Comparison of ENCODE assay signal across 20 cellular contexts in the genomic region with DNA sequence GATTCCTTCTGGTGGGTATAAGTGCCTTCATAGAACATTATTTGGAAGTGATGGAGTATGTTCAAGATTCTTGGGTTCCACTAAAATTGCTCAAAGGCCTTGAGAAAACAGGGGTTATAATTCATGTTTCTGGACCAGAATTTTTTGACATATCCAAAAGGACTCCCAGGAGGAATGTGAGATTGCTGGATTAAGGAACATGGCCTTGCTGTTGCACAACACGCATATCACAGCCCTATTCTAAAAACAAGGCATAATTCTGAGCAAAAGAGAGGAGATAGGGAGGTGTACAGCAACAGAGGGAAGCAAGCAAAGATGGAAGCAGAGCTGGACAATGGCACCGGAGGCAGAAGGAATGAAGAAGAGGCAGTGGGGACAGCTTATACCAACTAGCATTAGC.
DNase-seq lines count a peak whose midpoint lies in the region; ATAC-seq and TF ChIP-seq lines count a peak whose summit lies in the region.
"Had no signal": no experiment of that assay in that cellular context is flagged by ENCODE, and none has a peak within 500 bp of the region (broad histone marks: within the 10 kb centered on the region; RNA-seq: fewer than 3 reads in every experiment).

No MANE protein-coding gene starts in this region.

- H2BK120ac ChIP-seq in H9 (ENCODE audit: low read depth, low read length, poor library complexity, severe bottlenecking): no peak overlapping the region

- no peaks in the 10 kb centered on the region for H3K36me3 ChIP-seq in right atrium auricular region
- H3K36me3 ChIP-seq in heart left ventricle: no peaks in the 10 kb centered on the region
- H3K36me3 ChIP-seq in gastrocnemius medialis: no peaks in the 10 kb centered on the region
- H3K36me3 ChIP-seq: HAP-1 had no signal

- no peak overlapping the region for H3K23ac ChIP-seq in H9 (ENCODE audit: insufficient read length, low read depth, low read length)

- no peaks in the 10 kb centered on the region for H3K79me1 ChIP-seq in H9 (ENCODE audit: insufficient read depth, low read depth, low read length, poor library complexity, severe bottlenecking)

- no peak overlapping the region for H2AK5ac ChIP-seq in H9 (ENCODE audit: insufficient read length, low read length)

- H3K79me2 ChIP-seq in H9 (ENCODE audit: insufficient read depth, low read length): no peaks in the 10 kb centered on the region

- H3K27ac ChIP-seq in right atrium auricular region: no peak overlapping the region
- peak overlapping the region in 2 of 12 donors; percentile 46 to 54 for H3K27ac ChIP-seq in heart left ventricle
- peak overlapping the region in 1 of 4 donors; percentile 32 for H3K27ac ChIP-seq in gastrocnemius medialis
- no peak overlapping the region for H3K27ac ChIP-seq in H9 (ENCODE audit: insufficient read length, low read depth, low read length)
- H3K27ac ChIP-seq: PC-9, RWPE1 had no signal

- H4K8ac ChIP-seq in H9 (replicated peaks; ENCODE audit: insufficient read length, low read depth, low read length): no peak overlapping the region

- no peak for DNase-seq in Right ventricle myocardium superior
- DNase-seq in right atrium auricular region (ENCODE audit: low spot score): no peak
- no peak for DNase-seq in heart left ventricle
- DNase-seq in gastrocnemius medialis: peak in 1 of 2 donors; percentile 34
- no peak for DNase-seq in retina
- no peak for DNase-seq in H9
- DNase-seq in GM13976 (ENCODE audit: low spot score): no peak
- DNase-seq: 8988T, COR-L47, NCI-H1092 treated with DMSO at 0.1 percent for 48 hours, NCI-H146, NCI-H2029 treated with DMSO at 0.1 percent for 48 hours, NCI-H2171, NCI-H526, PC-9 had no signal

- no peak overlapping the region for H2BK5ac ChIP-seq in H9 (ENCODE audit: insufficient read length, low read length)

- H3K9me3 Mint-ChIP-seq in H9: no peaks in the 10 kb centered on the region

- TF ChIP-seq POLR2A in heart left ventricle (IDR thresholded peaks at IDR 0.05): no peak
- TF ChIP-seq POLR2A in gastrocnemius medialis (IDR thresholded peaks at IDR 0.05): no peak

- 75 to 90% (median 82%) methylated on average over 2 of the region's 2 CpGs for WGBS in heart left ventricle, 4 donors
- WGBS in H9 (ENCODE audit: extremely low coverage, insufficient read length, low lambda C conversion rate): no CpG with 5 or more reads among the region's 2 CpGs

- peak; percentile 62 for ATAC-seq in Right ventricle myocardium superior (ENCODE audit: poor library complexity)
- peak in 3 of 4 donors; percentile 46 to 70 (median 61) for ATAC-seq in heart left ventricle
- ATAC-seq in gastrocnemius medialis: peak; percentile 70 to 78
- no peak for ATAC-seq in GM18907 (IDR thresholded peaks at IDR 0.05; ENCODE audit: unreplicated experiment)
- ATAC-seq: K562 had no signal

- no peak overlapping the region for H3K14ac ChIP-seq in H9 (ENCODE audit: insufficient read depth, low read length)

- TF ChIP-seq CTCF in right atrium auricular region (IDR thresholded peaks at IDR 0.05) (no peak), heart left ventricle (IDR thresholded peaks at IDR 0.05) (no peak), gastrocnemius medialis (IDR thresholded peaks at IDR 0.05 in 4 of 5, conservative IDR thresholded peaks at IDR 0.05 in 1 of 5) (no peak), H9 (conservative IDR thresholded peaks at IDR 0.05) (no peak), GM13976 (IDR thresholded peaks at IDR 0.05; ENCODE audit: borderline replicate concordance, control extremely low read depth, extremely low read depth, insufficient read depth, missing control alignments) (no peak)

- H2BK15ac ChIP-seq in H9 (ENCODE audit: low read depth, low read length): no peak overlapping the region

- H3K27me3 ChIP-seq in right atrium auricular region: no peaks in the 10 kb centered on the region
- no peaks in the 10 kb centered on the region for H3K27me3 ChIP-seq in heart left ventricle
- no peaks in the 10 kb centered on the region for H3K27me3 ChIP-seq in gastrocnemius medialis
- H3K27me3 ChIP-seq in H9 (ENCODE audit: insufficient read depth, low read length): no peaks in the 10 kb centered on the region

- H4K5ac ChIP-seq in H9 (ENCODE audit: insufficient read length, low read depth, low read length): no peak overlapping the region

- H2AFZ ChIP-seq in H9 (ENCODE audit: low read length): no peak overlapping the region
- H2AFZ ChIP-seq: PC-9 had no signal

- no peak overlapping the region for H4K91ac ChIP-seq in H9 (ENCODE audit: insufficient read length, low read depth, low read length)

- H3K4me1 ChIP-seq in right atrium auricular region (peaks cover 0 to 16% of the 10 kb centered on the region in 2 donors), heart left ventricle (peaks cover 0 to 25% (median 7%) of the 10 kb centered on the region in 12 donors), gastrocnemius medialis (peaks cover 7 to 14% of the 10 kb centered on the region in 2 donors), H9 (ENCODE audit: insufficient read depth, low read length) (no peaks in the 10 kb centered on the region)
- H3K4me1 ChIP-seq: HAP-1 had no signal

- no peak overlapping the region for H2BK12ac ChIP-seq in H9 (ENCODE audit: insufficient read length, low read depth, low read length)

- no peak overlapping the region for H3K4me2 ChIP-seq in H9 (ENCODE audit: insufficient read depth, insufficient read length, low read length)
- H3K4me2 ChIP-seq: PC-9 had no signal

- peaks cover 5% of the 10 kb centered on the region for H3K27me3 Mint-ChIP-seq in H9 (ENCODE audit: low read depth)

- no peak overlapping the region for H3K9ac ChIP-seq in H9 (ENCODE audit: extremely low read depth, insufficient read length, low read length)

- H3K9me3 ChIP-seq in right atrium auricular region: no peaks in the 10 kb centered on the region
- H3K9me3 ChIP-seq in heart left ventricle: no peaks in the 10 kb centered on the region
- H3K9me3 ChIP-seq in gastrocnemius medialis: no peaks in the 10 kb centered on the region
- H3K9me3 ChIP-seq in H9 (ENCODE audit: control insufficient read depth, low read depth, low read length): no peaks in the 10 kb centered on the region
- H3K9me3 ChIP-seq: HAP-1 had no signal

- H3K4me3 ChIP-seq in right atrium auricular region (no peak overlapping the region), heart left ventricle (no peak overlapping the region), gastrocnemius medialis (no peak overlapping the region)
- H3K4me3 ChIP-seq: HAP-1, K562, PC-9 had no signal

- no peak overlapping the region for H3K27ac Mint-ChIP-seq in H9
- H3K27ac Mint-ChIP-seq: CD14-positive monocyte had no signal

- no peak overlapping the region for H3K18ac ChIP-seq in H9 (ENCODE audit: insufficient read length, low read depth, low read length)

- intact Hi-C loops in Right ventricle myocardium superior (cut with DNase I) (no loop called here), heart left ventricle (cut with DNase I) (loop anchor here in 1 of 10 donors (10.0 kb wide), 1 partner anchor 277 kb away; the partner anchor contains the start of gene IGFBP5), gastrocnemius medialis (cut with DNase I; ENCODE audit: low total_unique reads) (no loop called here)

- no peaks in the 10 kb centered on the region for H3K23me2 ChIP-seq in H9 (ENCODE audit: insufficient read length, low read depth, low read length, poor library complexity, severe bottlenecking)

- H3T11ph ChIP-seq in H9 (ENCODE audit: low read length): no peak overlapping the region

- H3K4me1 Mint-ChIP-seq in H9: no peaks in the 10 kb centered on the region
- H3K4me1 Mint-ChIP-seq: CD14-positive monocyte had no signal

- no peaks in the 10 kb centered on the region for H4K20me1 ChIP-seq in H9 (ENCODE audit: control insufficient read depth, insufficient read depth, insufficient read length)

- H3K4ac ChIP-seq in H9 (ENCODE audit: low read depth, low read length): no peak overlapping the region

- in situ Hi-C loops in gastrocnemius medialis (cut with MboI; ENCODE audit: low sequenced_read_pairs in 4 of 4) (no loop called here), GM13976 (cut with MboI; ENCODE audit: low sequenced_read_pairs, unreplicated experiment) (no loop called here)

- no peaks in the 10 kb centered on the region; a peak in 1 of 7 replicates for H3K36me3 Mint-ChIP-seq in H9 (ENCODE audit: insufficient read depth in 1 of 3, low read depth in 3 of 3)
- H3K36me3 Mint-ChIP-seq: CD14-positive monocyte had no signal

- no peak overlapping the region for H2BK20ac ChIP-seq in H9 (ENCODE audit: low read depth, low read length, poor library complexity, severe bottlenecking)

- no peak overlapping the region for H3K4me3 Mint-ChIP-seq in H9
- H3K4me3 Mint-ChIP-seq: CD14-positive monocyte had no signal

- H3K56ac ChIP-seq in H9 (ENCODE audit: insufficient read length, low read depth, low read length): no peak overlapping the region
